In genomic region chr7:142854505-142855400, GRCh38 we compare ENCODE assay signal across 1 cellular context.
TF ChIP-seq lines count a peak whose summit lies in the region.

EPHB6 (plus strand) TSS chr7:142855076; CDS start chr7:142863228, 8,152 bp downstream.

TF ChIP-seq in WTC11, 78 proteins besides CTCF, POLR2A, EP300 and RAD21 (continued from another document):
- TF ChIP-seq ATF2 (CRISPR knock-in tag; IDR thresholded peaks at IDR 0.05; ENCODE audit: borderline replicate concordance, low read depth) (no peak), ARID4B (CRISPR knock-in tag; IDR thresholded peaks at IDR 0.05; ENCODE audit: borderline replicate concordance) (no peak), MAX (CRISPR knock-in tag; IDR thresholded peaks at IDR 0.05) (0 out of 2 replicates have a peak, but pooled peaks have one; percentile 38), ZMAT4 (CRISPR knock-in tag; IDR thresholded peaks at IDR 0.05) (no peak), SOX15 (CRISPR knock-in tag; IDR thresholded peaks at IDR 0.05) (no peak), MLX (CRISPR knock-in tag; IDR thresholded peaks at IDR 0.05) (no peak)
